ENCODE assay signal across 8 cellular contexts in the genomic region with DNA sequence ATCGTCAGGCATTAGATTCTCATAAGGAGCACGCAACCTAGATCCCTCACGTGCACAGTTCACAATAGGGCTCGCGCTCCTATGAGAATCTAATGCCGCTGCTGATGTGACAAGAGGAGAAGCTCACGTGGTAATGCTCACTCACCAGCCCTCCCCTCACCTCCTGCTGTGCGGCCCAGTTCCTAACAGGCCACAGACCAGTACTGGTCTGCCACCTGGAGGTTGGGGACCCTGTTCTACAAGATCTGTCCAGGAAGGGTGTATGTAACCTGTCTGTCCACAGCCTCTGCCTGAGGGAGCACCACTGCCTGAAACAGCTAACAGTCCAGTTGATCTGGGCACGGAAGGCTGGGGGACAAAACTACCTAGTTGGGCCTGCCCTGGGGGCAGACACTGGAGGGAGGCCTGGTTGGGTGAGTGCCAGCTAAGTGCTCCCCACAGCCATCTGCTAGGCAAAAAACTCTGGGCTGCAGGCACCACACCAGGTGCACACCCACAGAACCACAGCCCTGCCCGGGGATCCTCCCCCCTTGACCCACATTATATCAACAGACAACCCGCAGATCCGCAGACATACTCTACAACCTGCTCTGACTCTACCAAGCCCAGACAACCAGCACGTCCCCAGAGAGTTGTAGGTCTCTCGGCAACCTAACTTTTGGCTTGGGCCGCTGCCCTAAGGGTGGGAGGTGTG.
DNase-seq lines count a peak whose midpoint lies in the region; ATAC-seq and TF ChIP-seq lines count a peak whose summit lies in the region.
"Not testable (repeated sequence)": the region's sequence is repeated elsewhere in the genome, so short reads cannot be mapped to it uniquely, and the experiment has no call there.

No MANE protein-coding gene starts in this region.

- H3K27ac ChIP-seq in CD4-positive, alpha-beta T cell (ENCODE audit: low read depth, low read length); gastrocnemius medialis: not testable (repeated sequence)
- peak overlapping the region; percentile 13; the same call in 1 of the 2 replicates for H3K27ac ChIP-seq in VCaP

- intact Hi-C loops in CD4-positive, alpha-beta T cell (cut with DNase I, micrococcal nuclease) = loop anchor here (5.0 to 10.0 kb wide), 2 partner anchors 316 to 319 kb away; no protein-coding TSS in a partner anchor
- intact Hi-C loops in gastrocnemius medialis (cut with DNase I; ENCODE audit: low total_unique reads) = not testable (repeated sequence)

- not testable (repeated sequence) for H3K36me3 Mint-ChIP-seq in CD4-positive, alpha-beta T cell (ENCODE audit: low read depth); activated naive CD8-positive, alpha-beta T cell; immature natural killer cell

- peak overlapping the region; percentile 8 for H3K27ac Mint-ChIP-seq in CD4-positive, alpha-beta T cell
- H3K27ac Mint-ChIP-seq in activated naive CD8-positive, alpha-beta T cell = not testable (repeated sequence)
- peak overlapping the region in 3 of 6 donors; percentile 46 to 84 (median 47) for H3K27ac Mint-ChIP-seq in immature natural killer cell

- H3K4me3 Mint-ChIP-seq in CD4-positive, alpha-beta T cell = not testable (repeated sequence)
- H3K4me3 Mint-ChIP-seq in activated naive CD8-positive, alpha-beta T cell = peak overlapping the region; percentile 55
- H3K4me3 Mint-ChIP-seq in immature natural killer cell = peak overlapping the region; percentile 36 to 75 (median 64)

- not testable (repeated sequence) for H3K9me3 ChIP-seq in CD4-positive, alpha-beta T cell (ENCODE audit: control insufficient read depth, low read length); gastrocnemius medialis

- not testable (repeated sequence) for H3K27me3 ChIP-seq in CD4-positive, alpha-beta T cell (ENCODE audit: control insufficient read depth, insufficient read depth, low read length); gastrocnemius medialis

- not testable (repeated sequence) for H3K4me1 Mint-ChIP-seq in CD4-positive, alpha-beta T cell (ENCODE audit: low read depth)
- H3K4me1 Mint-ChIP-seq in activated naive CD8-positive, alpha-beta T cell (ENCODE audit: low read depth) = peaks cover 13% of the 10 kb centered on the region
- peaks cover 11 to 12% of the 10 kb centered on the region in 2 donors for H3K4me1 Mint-ChIP-seq in immature natural killer cell

- CTCF ChIA-PET in CD4-positive, alpha-beta T cell (lab: Charles Lee) = not testable (repeated sequence)

- TF ChIP-seq POLR2A in gastrocnemius medialis (IDR thresholded peaks at IDR 0.05) = not testable (repeated sequence)

- TF ChIP-seq CTCF in CD4-positive, alpha-beta T cell (IDR thresholded peaks at IDR 0.05); gastrocnemius medialis (IDR thresholded peaks at IDR 0.05 in 4 of 5, conservative IDR thresholded peaks at IDR 0.05 in 1 of 5): not testable (repeated sequence)
- TF ChIP-seq CTCF in VCaP (conservative IDR thresholded peaks at IDR 0.05) = peak; percentile 5

- H3K27me3 Mint-ChIP-seq in CD4-positive, alpha-beta T cell; activated naive CD8-positive, alpha-beta T cell; immature natural killer cell (ENCODE audit: low read depth in 3 of 3): not testable (repeated sequence)

- peak; percentile 84 for ATAC-seq in CD4-positive, alpha-beta T cell (ENCODE audit: poor library complexity)
- ATAC-seq in GM19035 (IDR thresholded peaks at IDR 0.05; ENCODE audit: unreplicated experiment) (peak; percentile 85), HG03097 (IDR thresholded peaks at IDR 0.05; ENCODE audit: low FRiP score, unreplicated experiment) (peak; percentile 54), gastrocnemius medialis (peak; percentile 37 to 45)

- H3K4me1 ChIP-seq in gastrocnemius medialis = peaks cover 1 to 14% of the 10 kb centered on the region in 2 donors

- DNase-seq in CD4-positive, alpha-beta T cell = peak in 5 of 10 experiments; percentile 0 to 22 (median 7)
- DNase-seq in NCI-H1105 (lab: John Stamatoyannopoulos, UW) = peak; percentile 17
- peak; percentile 23 to 52 (median 41) for DNase-seq in immature natural killer cell
- not testable (repeated sequence) for DNase-seq in gastrocnemius medialis

- POLR2A ChIA-PET in CD4-positive, alpha-beta T cell (lab: Charles Lee) = not testable (repeated sequence)

- in situ Hi-C loops in gastrocnemius medialis (cut with MboI; ENCODE audit: low sequenced_read_pairs in 4 of 4) = not testable (repeated sequence)

- H3K36me3 ChIP-seq in gastrocnemius medialis = not testable (repeated sequence)

- not testable (repeated sequence) for H3K9me3 Mint-ChIP-seq in CD4-positive, alpha-beta T cell; activated naive CD8-positive, alpha-beta T cell (ENCODE audit: low read depth); immature natural killer cell

- not testable (repeated sequence) for H3K4me3 ChIP-seq in gastrocnemius medialis
